In genomic region chrX:46912098-46912672, GRCh38 we compare ENCODE assay signal across 8 cellular contexts. TPM values are rescaled to one million over a fixed set of nuclear protein-coding genes. Genes with fewer than 3 reads are reported as not detected.
DNase-seq lines count a peak whose midpoint lies in the region; ATAC-seq, FAIRE-seq and TF ChIP-seq lines count a peak whose summit lies in the region.

Gene JADE3, plus strand, starts transcription at chrX:46912421. Its CDS starts 72,474 bp downstream, at chrX:46984895.

- H2AK5ac ChIP-seq in H1 (ENCODE audit: low read depth, low read length), result no peak within 1 kb of the TSS

- DNase-seq in DND-41 (peak; percentile 78), NCI-H2227 (lab: John Stamatoyannopoulos, UW; ENCODE audit: unreplicated experiment) (peak; percentile 92), H1 (ENCODE audit: low read depth in 1 of 2, low spot score in 2 of 2) (peak; percentile 9 to 65), lung (ENCODE audit: low spot score) (peak; percentile 69), cortex of kidney (lab: John Stamatoyannopoulos, UW) (no peak)
- DNase-seq in stimulated activated naive B cell treated with anti-CD40 and anti-IgM and Interleukin-4, amounts not matched to agents 10 μg/mL and 1 μg/mL and 100 μg/mL, for 72 hours, result peak; percentile 31

- no peak for TF ChIP-seq POLR2A in H1 (IDR thresholded peaks at IDR 0.05; ENCODE audit: control extremely low read depth in 1 of 2, low read depth in 2 of 2, low read length in 2 of 2)

- H3K4me3 ChIP-seq in DND-41 (ENCODE audit: low read depth in 1 of 2, low read length in 2 of 2), result peak within 1 kb of the TSS; percentile 77 to 81
- peak within 1 kb of the TSS; percentile 63 to 88 (median 66) for H3K4me3 ChIP-seq in H1 (ENCODE audit: extremely low read depth in 1 of 4, insufficient read depth in 2 of 4, low read depth in 3 of 4, low read length in 4 of 4)
- H3K4me3 ChIP-seq in lung, result peak within 1 kb of the TSS; percentile 51

- peaks cover 2% of the 10 kb centered on the region; the same call in 1 of the 2 replicates for H3K79me1 ChIP-seq in H1 (ENCODE audit: low read depth, low read length)

- H3K36me3 ChIP-seq in DND-41 (ENCODE audit: insufficient read depth, low read length) (no peaks in the 10 kb centered on the region), H1 (ENCODE audit: control insufficient read depth in 2 of 4, insufficient read depth in 4 of 4, low read length in 3 of 4) (no peaks in the 10 kb centered on the region), lung (ENCODE audit: control insufficient read depth in 2 of 2, insufficient read depth in 2 of 2, low read length in 2 of 2) (no peaks in the 10 kb centered on the region)

- POLR2A ChIA-PET in H1 (lab: Charles Lee; ENCODE audit: partially characterized antibody), result interaction anchor here (1.6 to 1.7 kb wide), 2 partner anchors 21 to 23 kb away, joined by 3 to 5 read pairs; no protein-coding TSS in a partner anchor

- H2BK20ac ChIP-seq in H1 (ENCODE audit: low read length), result no peak within 1 kb of the TSS

- H2AFZ ChIP-seq in DND-41 (ENCODE audit: low read depth, low read length), result peak within 1 kb of the TSS; percentile 76
- no peak within 1 kb of the TSS for H2AFZ ChIP-seq in H1 (ENCODE audit: low read length)

- H3K9ac ChIP-seq in DND-41 (ENCODE audit: low read depth, low read length), result peak within 1 kb of the TSS; percentile 72
- peak within 1 kb of the TSS; percentile 25 to 87 (median 69); a peak in 6 of 7 replicates for H3K9ac ChIP-seq in H1 (replicated peaks in 1 of 4; ENCODE audit: extremely low read depth in 1 of 4, low read depth in 3 of 4, low read length in 3 of 4)

- WGBS in H1 (ENCODE audit: extremely low coverage in 1 of 2, insufficient coverage in 1 of 2, insufficient read length in 1 of 2, insufficient replicate concordance in 2 of 2, low coverage in 1 of 2, low lambda C conversion rate in 2 of 2, missing lambda C conversion rate in 1 of 2), 2 experiments, result no CpG with 5 or more reads among the region's 71 CpGs
- WGBS in lung, 2 donors, result 0 to 31% methylated on average over 3 to 70 of the region's 71 CpGs

- peaks cover 39% of the 10 kb centered on the region for H3K79me2 ChIP-seq in DND-41 (ENCODE audit: insufficient read depth, low read length)
- H3K79me2 ChIP-seq in H1 (ENCODE audit: control insufficient read depth in 1 of 2, insufficient read depth in 2 of 2, low read length in 2 of 2), result peaks cover 5 to 39% of the 10 kb centered on the region in 2 experiments; a peak in 3 of 4 replicates

- TF ChIP-seq RAD21 in H1 (IDR thresholded peaks at IDR 0.05 in 1 of 2, conservative IDR thresholded peaks at IDR 0.05 in 1 of 2; ENCODE audit: low read depth in 2 of 2, low read length in 2 of 2), result no peak

- ATAC-seq in DND-41 (ENCODE audit: insufficient read depth, low read depth), result peak; percentile 88
- peak; percentile 38 for ATAC-seq in HG02852 (IDR thresholded peaks at IDR 0.05; ENCODE audit: unreplicated experiment)
- ATAC-seq in activated CD4-positive, CD25-positive, alpha-beta regulatory T cell treated with anti-CD3 and anti-CD28 coated beads, Interleukin-2, amount 50 U/mL, for 24 hours, result peak; percentile 38 to 50
- ATAC-seq in lung (ENCODE audit: insufficient read depth, low FRiP score), result peak; percentile 76
- peak; percentile 64 to 67 for ATAC-seq in stimulated activated naive B cell treated with anti-CD40 and anti-IgM and Interleukin-4, amounts not matched to agents 10 μg/mL and 1 μg/mL and 100 μg/mL, for 72 hours (replicated peaks)

- H3K27me3 ChIP-seq in DND-41 (ENCODE audit: insufficient read depth, low read length, poor library complexity), result no peaks in the 10 kb centered on the region
- no peaks in the 10 kb centered on the region for H3K27me3 ChIP-seq in H1 (replicated peaks in 1 of 4; ENCODE audit: control insufficient read depth in 3 of 4, extremely low read depth in 1 of 4, insufficient read depth in 3 of 4, low read length in 3 of 4)
- H3K27me3 ChIP-seq in lung (ENCODE audit: control insufficient read depth, insufficient read depth), result no peaks in the 10 kb centered on the region

- H3K36me3 Mint-ChIP-seq in stimulated activated naive B cell treated with anti-CD40 and anti-IgM and Interleukin-4, amounts not matched to agents 10 μg/mL and 1 μg/mL and 100 μg/mL, for 72 hours, result peaks cover 0 to 8% of the 10 kb centered on the region in 2 donors

- TF ChIP-seq CTCF in DND-41 (IDR thresholded peaks at IDR 0.05; ENCODE audit: borderline replicate concordance, extremely low read depth, low read length, poor library complexity, severe bottlenecking) (peak; percentile 28), H1 (IDR thresholded peaks at IDR 0.05; ENCODE audit: control extremely low read depth in 1 of 3, insufficient read depth in 1 of 3, low read depth in 1 of 3, low read length in 3 of 3) (no peak), lung (IDR thresholded peaks at IDR 0.05; ENCODE audit: control extremely low read depth, extremely low read depth) (no peak)

- H3K27me3 Mint-ChIP-seq in stimulated activated naive B cell treated with anti-CD40 and anti-IgM and Interleukin-4, amounts not matched to agents 10 μg/mL and 1 μg/mL and 100 μg/mL, for 72 hours, result no peaks in the 10 kb centered on the region

- H3K9me3 ChIP-seq in DND-41 (ENCODE audit: insufficient read depth, low read length, severe bottlenecking) (no peaks in the 10 kb centered on the region), H1 (ENCODE audit: insufficient read depth in 2 of 2, low read depth in 1 of 2, low read length in 1 of 2) (no peaks in the 10 kb centered on the region), lung (ENCODE audit: control insufficient read depth in 2 of 2, insufficient read depth in 1 of 2, low read length in 1 of 2) (peaks cover 0 to 4% of the 10 kb centered on the region in 2 donors)

- H3K4me1 Mint-ChIP-seq in stimulated activated naive B cell treated with anti-CD40 and anti-IgM and Interleukin-4, amounts not matched to agents 10 μg/mL and 1 μg/mL and 100 μg/mL, for 72 hours, result peaks cover 9 to 31% of the 10 kb centered on the region in 2 donors

- H3K27ac ChIP-seq in DND-41 (ENCODE audit: low read length), result peak within 1 kb of the TSS; percentile 65
- no peak within 1 kb of the TSS; the same call in 1 of the 2 replicates for H3K27ac ChIP-seq in H1 (ENCODE audit: low read depth, low read length)
- peak within 1 kb of the TSS; percentile 83 to 88 for H3K27ac ChIP-seq in lung (ENCODE audit: low read depth in 1 of 2, low read length in 1 of 2)

- peaks cover 25% of the 10 kb centered on the region for H3K4me1 ChIP-seq in DND-41 (ENCODE audit: insufficient read depth, low read length)
- peaks cover 0 to under 1% (median 0%) of the 10 kb centered on the region in 4 experiments; a peak in 2 of 7 replicates for H3K4me1 ChIP-seq in H1 (replicated peaks in 1 of 4; ENCODE audit: control insufficient read depth in 3 of 4, insufficient read depth in 4 of 4, low read length in 3 of 4)
- H3K4me1 ChIP-seq in lung (ENCODE audit: control insufficient read depth in 2 of 2, insufficient read depth in 2 of 2, low read length in 2 of 2), result peaks cover 0 to 5% of the 10 kb centered on the region in 2 donors

- no peak within 1 kb of the TSS for H3K4ac ChIP-seq in H1 (replicated peaks; ENCODE audit: insufficient read length, low read depth, low read length)

- peak within 1 kb of the TSS; percentile 83 to 88 for H3K4me3 Mint-ChIP-seq in stimulated activated naive B cell treated with anti-CD40 and anti-IgM and Interleukin-4, amounts not matched to agents 10 μg/mL and 1 μg/mL and 100 μg/mL, for 72 hours

- 0 out of 2 replicates have a peak, but pooled peaks cover 3% of the 10 kb centered on the region for H3K23me2 ChIP-seq in H1 (ENCODE audit: low read depth, low read length)

- H3K4me2 ChIP-seq in DND-41 (ENCODE audit: insufficient read depth, low read length), result peak within 1 kb of the TSS; percentile 89
- H3K4me2 ChIP-seq in H1 (ENCODE audit: insufficient read depth in 1 of 2, low read depth in 2 of 2, low read length in 2 of 2), result peak within 1 kb of the TSS; percentile 76 to 87

- no peaks in the 10 kb centered on the region for H3K9me3 Mint-ChIP-seq in stimulated activated naive B cell treated with anti-CD40 and anti-IgM and Interleukin-4, amounts not matched to agents 10 μg/mL and 1 μg/mL and 100 μg/mL, for 72 hours

- no peak within 1 kb of the TSS for H2BK12ac ChIP-seq in H1 (ENCODE audit: low read depth, low read length)

- CTCF ChIA-PET in H1 (lab: Charles Lee; ENCODE audit: partially characterized antibody), result interaction anchor here (1.3 to 1.9 kb wide), 2 partner anchors 66 to 181 kb away, joined by 5 to 7 read pairs; no protein-coding TSS in a partner anchor

- H4K91ac ChIP-seq in H1 (replicated peaks; ENCODE audit: insufficient read length, low read length), result no peak within 1 kb of the TSS

- peak within 1 kb of the TSS; percentile 74 for H3K27ac Mint-ChIP-seq in stimulated activated naive B cell treated with anti-CD40 and anti-IgM and Interleukin-4, amounts not matched to agents 10 μg/mL and 1 μg/mL and 100 μg/mL, for 72 hours

- H4K20me1 ChIP-seq in DND-41 (ENCODE audit: insufficient read depth, low read length) (peaks cover 23% of the 10 kb centered on the region), H1 (replicated peaks in 1 of 2; ENCODE audit: control insufficient read depth in 1 of 2, insufficient read depth in 2 of 2, low read length in 2 of 2) (peaks cover 0 to 1% of the 10 kb centered on the region in 2 experiments)

- no peak within 1 kb of the TSS for H3K23ac ChIP-seq in H1 (ENCODE audit: insufficient read length)

- H3K56ac ChIP-seq in H1 (replicated peaks; ENCODE audit: insufficient read length, low read depth, low read length), result no peak within 1 kb of the TSS

- H2BK15ac ChIP-seq in H1 (ENCODE audit: low read length), result no peak within 1 kb of the TSS

- no peak within 1 kb of the TSS for H2BK120ac ChIP-seq in H1 (replicated peaks; ENCODE audit: low read depth, low read length)

- no peak for TF ChIP-seq EP300 in H1 (IDR thresholded peaks at IDR 0.05; ENCODE audit: borderline replicate concordance in 1 of 2, low read depth in 2 of 2, low read length in 2 of 2)

- peak within 1 kb of the TSS; percentile 71 for H4K5ac ChIP-seq in H1 (ENCODE audit: insufficient read length, low read depth, low read length)

- H3K14ac ChIP-seq in H1 (ENCODE audit: insufficient read length), result no peak within 1 kb of the TSS

- H2BK5ac ChIP-seq in H1 (ENCODE audit: low read depth, low read length), result no peak within 1 kb of the TSS

- FAIRE-seq in H1 (lab: Jason Lieb, UNC), result no peak

- peak within 1 kb of the TSS; percentile 85; the same call in 1 of the 2 replicates for H4K8ac ChIP-seq in H1 (ENCODE audit: extremely low read depth, insufficient read depth, low read length)

- peak within 1 kb of the TSS; percentile 60 for H3K18ac ChIP-seq in H1 (ENCODE audit: extremely low read depth, low read length)

RNA-seq across cellular contexts. Expression of gene JADE3, which starts in this region (rescaled TPM):
- total RNA-seq in H1 (2021; fragmentation: NEBNext Ultra II Directional; extraction: Animal tissue kit (Norgen Biotek cat#: 25700)), result 21.5 and 25.2 TPM in 2 replicates
- polyA plus RNA-seq in H1 (2011; rRNA removed) (4.8 and 6.9 TPM in 2 replicates), lung (1 to 10 TPM; 2.9 to 3.0 TPM)
- polyA plus RNA-seq in H1 (2011; cell fraction: cytosol; rRNA removed), result 9.4 TPM
- polyA plus RNA-seq in H1 (2011; cell fraction: nucleus; rRNA removed), result 10.0 TPM
- polyA plus RNA-seq in H1 (2012, experiment 1 of 2), result 9.7 to 16.4 TPM (median 12.6 TPM) in 4 replicates
- polyA plus RNA-seq in H1 (2012, experiment 2 of 2), result 0.72 TPM
- polyA plus RNA-seq in H1 (2013, experiment 1 of 2), result 8.8 TPM
- polyA plus RNA-seq in H1 (2013, experiment 2 of 2), result 9.3 TPM
- 21.9 and 36.9 TPM in 2 replicates for polyA minus RNA-seq in H1 (2011; rRNA and poly(A)+ RNA removed)
- polyA minus RNA-seq in H1 (2011; cell fraction: cytosol; rRNA and poly(A)+ RNA removed), result 13.7 TPM
- 9.7 TPM for polyA minus RNA-seq in H1 (2011; cell fraction: nucleus; rRNA and poly(A)+ RNA removed)
- 10 to 100 TPM in 1 of 2 donors, 1 to 10 TPM in 1; 8.5 to 13.9 TPM for total RNA-seq in lung

Comparison
In these comparisons a context has a peak if more than half of its experiments do, and no peak if none do; other contexts are left out.
1. ATAC-seq: peak in every context shown above with its lines; median percentile 88 in DND-41; 76 in lung; 66 in stimulated activated naive B cell treated with anti-CD40 and anti-IgM and Interleukin-4, amounts not matched to agents 10 μg/mL and 1 μg/mL and 100 μg/mL, for 72 hours; 44 in activated CD4-positive, CD25-positive, alpha-beta regulatory T cell treated with anti-CD3 and anti-CD28 coated beads, Interleukin-2, amount 50 U/mL, for 24 hours; 38 in HG02852.